Comparison of ENCODE assay signal across 8 cellular contexts in genomic region chr5:39217365-39218281, GRCh38. TPM values are rescaled to one million over a fixed set of nuclear protein-coding genes. Genes with fewer than 3 reads are reported as not detected.
A peak's percentile ranks its signal among the peaks of the same experiment; 100 is the strongest.
DNase-seq lines count a peak whose midpoint lies in the region; ATAC-seq and TF ChIP-seq lines count a peak whose summit lies in the region.

No MANE protein-coding gene starts in this region.

- no peak overlapping the region for H3K4me3 ChIP-seq in gastrocnemius medialis

- peak overlapping the region; percentile 65 to 75 (median 68) for H3K27ac ChIP-seq in gastrocnemius medialis

- H3K36me3 ChIP-seq in gastrocnemius medialis = no peaks in the 10 kb centered on the region

- no peak for TF ChIP-seq POLR2A in gastrocnemius medialis (IDR thresholded peaks at IDR 0.05)

- TF ChIP-seq CTCF in gastrocnemius medialis (IDR thresholded peaks at IDR 0.05 in 4 of 5, conservative IDR thresholded peaks at IDR 0.05 in 1 of 5) = peak; percentile 92 to 95 (median 93)

- no peaks in the 10 kb centered on the region for H3K9me3 ChIP-seq in gastrocnemius medialis

- peak; percentile 85 to 88 for DNase-seq in NCI-H2081 (lab: John Stamatoyannopoulos, UW)
- peak; percentile 68 for DNase-seq in T1000 (lab: John Stamatoyannopoulos, UW)
- DNase-seq in astrocyte of the hippocampus (ENCODE audit: low read depth, low spot score) = peak; percentile 87
- peak in 34 of 51 donors; percentile 5 to 63 (median 32) for DNase-seq in hypothalamus (lab: John Stamatoyannopoulos, UW)
- DNase-seq in gastrocnemius medialis = peak; percentile 71 to 76

- ATAC-seq in GM18499 (IDR thresholded peaks at IDR 0.05; ENCODE audit: insufficient read depth, unreplicated experiment) (peak; percentile 59), HG02870 (IDR thresholded peaks at IDR 0.05; ENCODE audit: unreplicated experiment) (peak; percentile 85), gastrocnemius medialis (peak; percentile 78 to 79), HG03571 (IDR thresholded peaks at IDR 0.05; ENCODE audit: unreplicated experiment) (no peak)

- H3K27me3 ChIP-seq in gastrocnemius medialis = no peaks in the 10 kb centered on the region

- in situ Hi-C loops in gastrocnemius medialis (cut with MboI; ENCODE audit: low sequenced_read_pairs in 4 of 4) = loop anchor here (5.0 to 25.0 kb wide), 6 partner anchors 65 to 357 kb away; no protein-coding TSS in a partner anchor

- intact Hi-C loops in gastrocnemius medialis (cut with DNase I; ENCODE audit: low total_unique reads) = loop anchor here (1.0 to 2.0 kb wide), 3 partner anchors 66 to 353 kb away; no protein-coding TSS in a partner anchor

- peaks cover 16 to 19% of the 10 kb centered on the region in 2 donors for H3K4me1 ChIP-seq in gastrocnemius medialis

RNA-seq across cellular contexts. Expression of gene FYB1, which starts 1.7 kb away (rescaled TPM):
- 1 to 10 TPM; 1.1 to 5.6 (median 2.6) TPM for total RNA-seq in gastrocnemius medialis

Comparison
In these comparisons a context has a peak if more than half of its experiments do, and no peak if none do; other contexts are left out.
1. DNase-seq: peak in every context shown above with its lines; median percentile 87 in astrocyte of the hippocampus; 86 in NCI-H2081; 74 in gastrocnemius medialis; 68 in T1000; 32 in hypothalamus.